Comparison of ENCODE assay signal across 18 cellular contexts in the genomic region with DNA sequence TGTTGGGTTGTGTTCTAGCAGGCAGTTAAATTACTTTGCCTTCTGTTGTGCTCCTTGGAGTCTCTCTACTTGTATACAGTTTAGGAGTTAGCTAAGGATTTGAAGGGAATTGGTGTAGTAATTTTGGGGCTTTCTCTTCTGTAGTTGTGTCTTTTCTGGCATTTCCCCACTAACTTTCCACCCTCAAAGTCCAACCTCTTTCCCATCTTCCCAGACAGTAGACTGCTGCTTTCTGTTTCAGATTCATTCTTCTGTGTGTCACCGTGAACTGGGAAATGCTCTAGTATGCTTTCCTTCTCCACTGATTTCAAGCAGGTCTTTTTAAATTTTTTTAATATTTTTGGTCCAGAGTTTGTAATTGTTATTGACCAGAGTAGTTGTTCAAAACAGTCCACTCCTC.
"Had no signal": no experiment of that assay in that cellular context is flagged by ENCODE, and none has a peak within 500 bp of the region (broad histone marks: within the 10 kb centered on the region; RNA-seq: fewer than 3 reads in every experiment).

No MANE protein-coding gene starts in this region.

- H3K36me3 ChIP-seq: breast epithelium, prostate gland, right lobe of liver, upper lobe of right lung had no signal

- H3K27ac ChIP-seq: breast epithelium, epithelial cell of prostate, prostate gland, right lobe of liver, upper lobe of right lung had no signal

- H3K9ac ChIP-seq: SK-N-SH had no signal

- H3K27me3 ChIP-seq: breast epithelium, right lobe of liver, upper lobe of right lung had no signal

- H3K4me2 ChIP-seq: SK-N-SH had no signal

- H3K4me3 ChIP-seq: breast epithelium, prostate gland, right lobe of liver, upper lobe of right lung had no signal

- H3K9me3 ChIP-seq: breast epithelium, prostate gland, right lobe of liver, SK-N-SH, upper lobe of right lung had no signal

- DNase-seq: activated CD4-positive, alpha-beta T cell treated with anti-CD3 and anti-CD28 coated beads, Interleukin-2, amount 50 U/mL, for 4 hours; activated CD4-positive, CD25-positive, alpha-beta regulatory T cell treated with anti-CD3 and anti-CD28 coated beads, Interleukin-2, amount 50 U/mL, for 72 hours; activated naive CD4-positive, alpha-beta T cell; activated T-cell treated with anti-CD3 and anti-CD28 coated beads for 4 hours; anterior cingulate cortex; cerebellar nuclear complex; nephron progenitor cell; right lobe of liver; SK-N-SH; stimulated activated CD4-positive, alpha-beta T cell treated with anti-CD3 and anti-CD28 coated beads, Interleukin-12 subunit alpha, Interleukin-12 subunit beta, amount 100 ng/mL, for 4 hours; stimulated activated CD4-positive, alpha-beta T cell treated with anti-CD3 and anti-CD28 coated beads, Interleukin-2, amount 100 ng/mL, for 24 hours; substantia nigra; T-cell; T1000; upper lobe of right lung had no signal

- ATAC-seq: right lobe of liver, T-cell, upper lobe of right lung had no signal

- H3K4me1 ChIP-seq: breast epithelium had no signal
